In genomic region chr12:57227315-57228115, GRCh38 we compare ENCODE assay signal across 11 cellular contexts. TPM values are rescaled to one million over a fixed set of nuclear protein-coding genes. Genes with fewer than 3 reads are reported as not detected.
DNase-seq lines count a peak whose midpoint lies in the region; ATAC-seq and TF ChIP-seq lines count a peak whose summit lies in the region.
"Had no signal": no experiment of that assay in that cellular context is flagged by ENCODE, and none has a peak within 500 bp of the region (broad histone marks: within the 10 kb centered on the region; RNA-seq: fewer than 3 reads in every experiment).

No MANE protein-coding gene starts in this region.

- intact Hi-C loops in activated CD4-positive, alpha-beta T cell treated with anti-CD3 and anti-CD28 coated beads for 36 hours (cut with DNase I, micrococcal nuclease) = loop anchor here in 1 of 2 experiments (2.0 to 10.0 kb wide), 3 partner anchors 13 to 593 kb away; partner anchors contain the start of genes BAZ2A and LRP1
- intact Hi-C loops in testis (cut with DNase I; ENCODE audit: low total_unique reads) = no loop called here

- no peaks in the 10 kb centered on the region for H3K9me3 Mint-ChIP-seq in activated CD4-positive, alpha-beta T cell treated with anti-CD3 and anti-CD28 coated beads for 36 hours (ENCODE audit: low read depth)
- no peaks in the 10 kb centered on the region for H3K9me3 Mint-ChIP-seq in endodermal cell
- no peaks in the 10 kb centered on the region for H3K9me3 Mint-ChIP-seq in osteocyte (ENCODE audit: unreplicated experiment)

- TF ChIP-seq POLR2A in testis (IDR thresholded peaks at IDR 0.05) = no peak

- H3K4me1 Mint-ChIP-seq in activated CD4-positive, alpha-beta T cell treated with anti-CD3 and anti-CD28 coated beads for 36 hours = peaks cover 54% of the 10 kb centered on the region
- H3K4me1 Mint-ChIP-seq in endodermal cell (peaks cover 24% of the 10 kb centered on the region), osteocyte (ENCODE audit: unreplicated experiment) (peaks cover 43% of the 10 kb centered on the region)

- no peak for TF ChIP-seq CTCF in endodermal cell (conservative IDR thresholded peaks at IDR 0.05)
- TF ChIP-seq CTCF in osteocyte (IDR thresholded peaks at IDR 0.05) = no peak
- no peak for TF ChIP-seq CTCF in GM10248 (IDR thresholded peaks at IDR 0.05; ENCODE audit: control extremely low read depth, extremely low read depth, low read depth, missing control alignments)
- TF ChIP-seq CTCF in testis (IDR thresholded peaks at IDR 0.05) = no peak

- no peak for DNase-seq in activated CD4-positive, alpha-beta T cell treated with anti-CD3 and anti-CD28 coated beads for 36 hours
- DNase-seq in activated CD4-positive, alpha-beta T cell treated with anti-CD3 and anti-CD28 coated beads, Interleukin-2, amount 50 U/mL, for 4 hours = no peak
- peak; percentile 70 for DNase-seq in NCI-H510A treated with DMSO at 0.1 percent for 48 hours (lab: John Stamatoyannopoulos, UW)
- DNase-seq in endodermal cell = no peak
- DNase-seq in osteocyte (ENCODE audit: extremely low spot score, unreplicated experiment) = no peak
- no peak for DNase-seq in GM10248 (ENCODE audit: extremely low spot score)
- DNase-seq in testis = no peak
- DNase-seq: activated naive CD4-positive, alpha-beta T cell treated with Interleukin-2 at 50 U/mL for 16 hours; Kasumi-1; kidney glomerular epithelial cell had no signal

- no peak overlapping the region for H3K27ac ChIP-seq in endodermal cell (ENCODE audit: low read depth, low read length)
- no peak overlapping the region for H3K27ac ChIP-seq in testis

- WGBS in endodermal cell (ENCODE audit: insufficient coverage in 1 of 2, insufficient read length in 1 of 2), 2 experiments = 33 to 41% methylated on average over 4 to 8 of the region's 8 CpGs
- WGBS in testis, 2 donors = 43 to 49% methylated on average over 7 to 8 of the region's 8 CpGs

- H3K4me3 Mint-ChIP-seq in activated CD4-positive, alpha-beta T cell treated with anti-CD3 and anti-CD28 coated beads for 36 hours = peak overlapping the region; percentile 23
- H3K4me3 Mint-ChIP-seq in endodermal cell = peak overlapping the region; percentile 47
- H3K4me3 Mint-ChIP-seq in osteocyte (ENCODE audit: unreplicated experiment) = peak overlapping the region; percentile 51

- no peaks in the 10 kb centered on the region for H3K9me3 ChIP-seq in endodermal cell (ENCODE audit: control insufficient read depth, low read length)
- H3K9me3 ChIP-seq in testis = no peaks in the 10 kb centered on the region

- CTCF ChIA-PET in activated CD4-positive, alpha-beta T cell treated with anti-CD3 and anti-CD28 coated beads for 36 hours (lab: Charles Lee) = interaction anchor here (0.5 to 10.5 kb wide), 8 partner anchors 9 to 228 kb away, joined by 3 to 282 read pairs (median 4); partner anchors contain the start of gene STAT6
- CTCF ChIA-PET in GM10248 (lab: Yijun Ruan, JAX) = interaction anchor here (1.1 to 22.8 kb wide), 7 partner anchors 9 to 231 kb away, joined by 3 to 403 read pairs (median 10); partner anchors contain the start of genes GLI1, NXPH4 and STAC3

- H3K27me3 Mint-ChIP-seq in activated CD4-positive, alpha-beta T cell treated with anti-CD3 and anti-CD28 coated beads for 36 hours = peaks cover 38% of the 10 kb centered on the region
- H3K27me3 Mint-ChIP-seq in endodermal cell (ENCODE audit: insufficient read depth) (peaks cover 57% of the 10 kb centered on the region), osteocyte (ENCODE audit: unreplicated experiment) (no peaks in the 10 kb centered on the region)

- H3K36me3 ChIP-seq in endodermal cell (ENCODE audit: control insufficient read depth, insufficient read depth, low read length) = peaks cover 18% of the 10 kb centered on the region
- no peaks in the 10 kb centered on the region for H3K36me3 ChIP-seq in testis (ENCODE audit: low read depth, missing control alignments)

- peaks cover 55% of the 10 kb centered on the region for H3K27me3 ChIP-seq in endodermal cell (ENCODE audit: control insufficient read depth, insufficient read depth, low read length, poor library complexity, severe bottlenecking)
- H3K27me3 ChIP-seq in testis = no peaks in the 10 kb centered on the region

- H3K4me3 ChIP-seq in endodermal cell (ENCODE audit: low read length) (peak overlapping the region; percentile 64), testis (no peak overlapping the region)

- POLR2A ChIA-PET in activated CD4-positive, alpha-beta T cell treated with anti-CD3 and anti-CD28 coated beads for 36 hours (lab: Charles Lee) = interaction anchor here (0.7 kb wide), 1 partner anchor 10 kb away, joined by 4 read pairs; no protein-coding TSS in a partner anchor
- POLR2A ChIA-PET in GM10248 (lab: Yijun Ruan, JAX) = interaction anchor here (0.5 to 1.4 kb wide), 2 partner anchors 9 to 517 kb away, joined by 3 to 5 read pairs; partner anchors contain the start of gene TSPAN31

- H3K27ac Mint-ChIP-seq in activated CD4-positive, alpha-beta T cell treated with anti-CD3 and anti-CD28 coated beads for 36 hours = no peak overlapping the region
- no peak overlapping the region for H3K27ac Mint-ChIP-seq in endodermal cell
- H3K27ac Mint-ChIP-seq in osteocyte (ENCODE audit: unreplicated experiment) = peak overlapping the region; percentile 50

- no peak overlapping the region for H3K9ac ChIP-seq in endodermal cell (ENCODE audit: extremely low read depth, low read length, poor library complexity, severe bottlenecking)

- H3K36me3 Mint-ChIP-seq in activated CD4-positive, alpha-beta T cell treated with anti-CD3 and anti-CD28 coated beads for 36 hours (ENCODE audit: low read depth) = peaks cover 30% of the 10 kb centered on the region
- peaks cover 18% of the 10 kb centered on the region for H3K36me3 Mint-ChIP-seq in endodermal cell (ENCODE audit: low read depth)
- H3K36me3 Mint-ChIP-seq in osteocyte (ENCODE audit: unreplicated experiment) = peaks cover 5% of the 10 kb centered on the region

- no peak for ATAC-seq in activated CD4-positive, alpha-beta T cell treated with anti-CD3 and anti-CD28 coated beads for 36 hours
- no peak for ATAC-seq in HG03571 (IDR thresholded peaks at IDR 0.05; ENCODE audit: unreplicated experiment)

- peaks cover 10% of the 10 kb centered on the region for H3K4me1 ChIP-seq in endodermal cell (ENCODE audit: control insufficient read depth, insufficient read depth, low read length)
- H3K4me1 ChIP-seq in testis = peaks cover 26% of the 10 kb centered on the region

RNA-seq across cellular contexts. Expression of gene SHMT2, which starts 2.0 kb away (rescaled TPM):
- total RNA-seq in activated CD4-positive, alpha-beta T cell treated with anti-CD3 and anti-CD28 coated beads for 36 hours = 100 to 1,000 TPM; 436 to 487 TPM
- total RNA-seq in endodermal cell (100 to 1,000 TPM in 1 of 2 donors, 10 to 100 TPM in 1; 76.7 to 134 TPM), osteocyte (263 and 290 TPM in 2 replicates), testis (10 to 100 TPM; 25.9 to 33.9 TPM)
- 141 TPM for polyA plus RNA-seq in endodermal cell (2013, experiment 1 of 2)
- polyA plus RNA-seq in endodermal cell (2013, experiment 2 of 2) = 96.2 TPM
- 24.8 TPM for polyA plus RNA-seq in testis (ENCODE audit: insufficient read depth, low read depth, low replicate concordance)

RNA-seq across cellular contexts. Expression of gene NXPH4, which starts 10.9 kb away (rescaled TPM):
- total RNA-seq in activated CD4-positive, alpha-beta T cell treated with anti-CD3 and anti-CD28 coated beads for 36 hours = under 1 TPM; 0.41 to 0.51 TPM
- total RNA-seq in endodermal cell = 1 to 10 TPM in 1 of 2 donors, under 1 TPM in 1; 0.31 to 1.1 TPM
- polyA plus RNA-seq in endodermal cell (2013, experiment 1 of 2) = 7.8 TPM
- polyA plus RNA-seq in endodermal cell (2013, experiment 2 of 2) = 6.4 TPM
- total RNA-seq in osteocyte = 62.6 and 63.8 TPM in 2 replicates
- total RNA-seq in testis = 1 to 10 TPM; 7.5 to 7.7 TPM
- 1.8 TPM for polyA plus RNA-seq in testis (ENCODE audit: insufficient read depth, low read depth, low replicate concordance)

RNA-seq across cellular contexts. Expression of gene STAC3, which starts 23.5 kb away (rescaled TPM):
- 1 to 10 TPM; 2.5 to 2.8 TPM for total RNA-seq in activated CD4-positive, alpha-beta T cell treated with anti-CD3 and anti-CD28 coated beads for 36 hours
- 1 to 10 TPM; 5.9 to 6.8 TPM for total RNA-seq in endodermal cell
- 2.5 TPM for polyA plus RNA-seq in endodermal cell (2013, experiment 1 of 2)
- polyA plus RNA-seq in endodermal cell (2013, experiment 2 of 2) = 1.9 TPM
- total RNA-seq in osteocyte = 1.8 and 2.4 TPM in 2 replicates
- 10 to 100 TPM in 1 of 2 donors, 1 to 10 TPM in 1; 5.0 to 12.0 TPM for total RNA-seq in testis
- polyA plus RNA-seq in testis (ENCODE audit: insufficient read depth, low read depth, low replicate concordance) = 23.4 TPM

Comparison
In these comparisons a context has a peak if more than half of its experiments do, and no peak if none do; other contexts are left out.
1. RNA of gene NXPH4, which starts 10.9 kb away (total RNA-seq): 62.6 to 63.8 TPM in osteocyte and 7.5 to 7.7 TPM in testis; 0.31 to 1.1 TPM in endodermal cell and 0.41 to 0.51 TPM in activated CD4-positive, alpha-beta T cell treated with anti-CD3 and anti-CD28 coated beads for 36 hours; every median in the first group is over 4 times any median in the second.
2. Peak in every context shown above with its lines, with median percentiles within 50 percentile points of each other: H3K4me3 Mint-ChIP-seq.